29 cellular contexts compared by ENCODE assay signal in genomic region chr9:34732886-34733285, GRCh38. TPM values are rescaled to one million over a fixed set of nuclear protein-coding genes. Genes with fewer than 3 reads are reported as not detected.
"Had no signal": no experiment of that assay in that cellular context is flagged by ENCODE, and none has a peak within 500 bp of the region (broad histone marks: within the 10 kb centered on the region; RNA-seq: fewer than 3 reads in every experiment).

No MANE protein-coding gene starts in this region.

- ATAC-seq: naive thymus-derived CD4-positive, alpha-beta T cell; natural killer cell; pancreas; right cardiac atrium; sciatic nerve; stimulated activated memory B cell treated with anti-CD40 and anti-IgM and Interleukin-4, amounts not matched to agents 10 μg/mL and 1 μg/mL and 100 μg/mL, for 72 hours; stimulated activated naive CD8-positive, alpha-beta T cell treated with anti-CD3 and anti-CD28 coated beads, Interleukin-15, amount 100 ng/mL, for 72 hours; stimulated activated naive CD8-positive, alpha-beta T cell treated with anti-CD3 and anti-CD28 coated beads, Interleukin-15, Interleukin-2, amounts not matched to agents 100 U/mL and 50 U/mL, for 24 hours; upper lobe of right lung had no signal

- H3K4me3 ChIP-seq: neural progenitor cell, pancreas, prostate gland, skin epidermis, smooth muscle cell, spleen, suprapubic skin, testis, tibial artery, transverse colon, upper lobe of right lung, uterus had no signal

- H3K9me3 ChIP-seq: pancreas, prostate gland, spleen, suprapubic skin, testis, tibial artery, transverse colon, upper lobe of right lung, uterus had no signal

- H3K9ac ChIP-seq: neural progenitor cell had no signal

- H3K27ac ChIP-seq: neural progenitor cell, pancreas, prostate gland, skin epidermis, spleen, suprapubic skin, testis, tibial artery, transverse colon, upper lobe of right lung, uterus had no signal

- H3K27me3 ChIP-seq: neural progenitor cell, pancreas, spleen, suprapubic skin, testis, tibial artery, transverse colon, upper lobe of right lung, uterus had no signal

- DNase-seq: naive thymus-derived CD4-positive, alpha-beta T cell; natural killer cell; occipital lobe; pancreas; right cardiac atrium; spleen; stimulated activated CD4-positive, alpha-beta T cell treated with anti-CD3 and anti-CD28 coated beads, Interleukin-12 subunit alpha, Interleukin-12 subunit beta, amount 100 ng/mL, for 4 hours; stimulated activated CD4-positive, alpha-beta T cell treated with anti-CD3 and anti-CD28 coated beads, Interleukin-1b, Interleukin-23, amount 100 ng/mL, for 48 hours; stimulated activated CD4-positive, alpha-beta T cell treated with anti-CD3 and anti-CD28 coated beads, Interleukin-4, amount 100 ng/mL, for 1 hour; stimulated activated CD4-positive, alpha-beta T cell treated with anti-CD3 and anti-CD28 coated beads, Interleukin-4, amount 100 ng/mL, for 4 hours; stimulated activated CD8-positive, alpha-beta memory T cell treated with anti-CD3 and anti-CD28 coated beads, Interleukin-4, amount 100 ng/mL, for 48 hours; stimulated activated naive CD4-positive, alpha-beta T cell; stimulated activated naive CD8-positive, alpha-beta T cell treated with anti-CD3 and anti-CD28 coated beads, Interleukin-15, amount 100 ng/mL, for 72 hours; stimulated activated naive CD8-positive, alpha-beta T cell treated with anti-CD3 and anti-CD28 coated beads, Interleukin-15, Interleukin-2, amounts not matched to agents 100 U/mL and 50 U/mL, for 24 hours; substantia nigra; testis; tibial artery; transverse colon; upper lobe of right lung; uterus had no signal

- H3K4me2 ChIP-seq: neural progenitor cell, smooth muscle cell had no signal

- H3K4me1 ChIP-seq: neural progenitor cell, pancreas, prostate gland, spleen, suprapubic skin, testis, tibial artery, transverse colon, upper lobe of right lung, uterus had no signal

- H2AFZ ChIP-seq: neural progenitor cell had no signal

- H3K36me3 ChIP-seq: neural progenitor cell, pancreas, prostate gland, spleen, suprapubic skin, tibial artery, transverse colon, upper lobe of right lung, uterus had no signal

RNA-seq across cellular contexts. Expression of gene CCL21, which starts 22.9 kb away (rescaled TPM):
- total RNA-seq: naive thymus-derived CD4-positive, alpha-beta T cell; natural killer cell; occipital lobe; osteocyte; pulmonary artery endothelial cell; sciatic nerve; smooth muscle cell had no signal

RNA-seq across cellular contexts. Expression of gene CCL19, which starts 41.8 kb away (rescaled TPM):
- total RNA-seq: naive thymus-derived CD4-positive, alpha-beta T cell; natural killer cell; occipital lobe; osteocyte; pulmonary artery endothelial cell; smooth muscle cell; testis; transverse colon had no signal
